In the genomic region with DNA sequence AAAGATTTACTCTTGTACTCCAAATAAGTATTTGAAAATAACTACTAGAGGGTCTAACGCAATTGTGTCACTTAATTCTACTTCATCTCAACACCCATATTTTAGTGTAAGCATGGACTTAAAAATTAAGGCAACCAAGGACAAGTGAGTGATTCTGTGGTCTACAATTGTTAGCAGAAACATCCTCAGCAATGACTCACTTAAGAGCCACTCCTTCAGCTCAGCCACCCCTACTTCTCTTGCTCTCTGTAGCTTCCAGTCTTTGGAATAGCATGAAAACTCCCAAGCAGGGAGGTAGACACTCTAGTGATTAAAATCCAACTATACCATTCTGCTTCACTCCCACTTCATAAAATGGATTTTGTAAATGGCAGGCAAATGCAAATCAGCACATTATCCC, we compare ENCODE assay signal across 20 cellular contexts.
DNase-seq lines count a peak whose midpoint lies in the region; ATAC-seq and TF ChIP-seq lines count a peak whose summit lies in the region.
"Had no signal": no experiment of that assay in that cellular context is flagged by ENCODE, and none has a peak within 500 bp of the region (broad histone marks: within the 10 kb centered on the region; RNA-seq: fewer than 3 reads in every experiment).

No MANE protein-coding gene starts in this region.

- no peak for ATAC-seq in HG03196 (IDR thresholded peaks at IDR 0.05; ENCODE audit: unreplicated experiment)
- ATAC-seq in HG02840 (IDR thresholded peaks at IDR 0.05; ENCODE audit: low FRiP score, unreplicated experiment) = no peak
- no peak for ATAC-seq in GM19023 (IDR thresholded peaks at IDR 0.05; ENCODE audit: unreplicated experiment)

- H3K4me3 ChIP-seq in astrocyte of the cerebellum (ENCODE audit: low read depth, low read length) = no peak overlapping the region

- DNase-seq in MV-4-11 (lab: John Stamatoyannopoulos, UW) = peak; percentile 35
- DNase-seq in astrocyte of the cerebellum (ENCODE audit: low read depth) = peak; percentile 23
- DNase-seq in iris pigment epithelial cell (ENCODE audit: low read depth) = peak; percentile 29
- no peak for DNase-seq in NCI-H146 treated with DMSO at 0.1 percent for 48 hours (lab: John Stamatoyannopoulos, UW; ENCODE audit: unreplicated experiment)
- DNase-seq: ACHN; C1 segment of cervical spinal cord; CD8-positive, alpha-beta memory T cell; DMS79; HFFc6; Karpas-422; MM.1S; NCI-H1092 treated with DMSO at 0.1 percent for 48 hours; NCI-H1694 treated with DMSO at 0.1 percent for 48 hours; NCI-H510A; NCI-H748 treated with DMSO at 0.1 percent for 48 hours; SHP77; SK-N-SH had no signal

- in situ Hi-C loops in astrocyte of the cerebellum (cut with HindIII; ENCODE audit: low sequenced_read_pairs) = no loop called here

- no peak for TF ChIP-seq CTCF in astrocyte of the cerebellum (IDR thresholded peaks at IDR 0.05; ENCODE audit: low read depth, low read length, missing control alignments)
